22 cellular contexts compared by ENCODE assay signal in the genomic region with DNA sequence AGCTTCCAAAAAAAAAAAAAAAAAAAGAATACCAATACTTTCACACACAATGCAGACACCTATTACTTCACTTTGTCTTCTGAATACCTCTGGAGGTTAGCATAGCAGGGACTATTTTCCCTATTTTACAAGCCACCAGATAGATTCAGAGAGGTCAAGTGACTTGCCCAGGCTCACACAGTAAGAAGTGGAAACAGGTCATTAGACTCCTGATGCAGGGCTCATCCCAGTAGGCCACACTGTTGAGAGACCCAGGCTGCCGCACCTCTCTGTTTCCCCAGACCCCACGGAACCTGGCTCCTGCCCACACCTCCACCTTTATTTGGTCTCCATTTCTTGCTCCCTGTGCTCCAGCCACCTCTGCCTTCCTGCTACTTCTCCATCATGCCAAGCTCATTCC. TPM values are rescaled to one million over a fixed set of nuclear protein-coding genes. Genes with fewer than 3 reads are reported as not detected.
"Had no signal": no experiment of that assay in that cellular context is flagged by ENCODE, and none has a peak within 500 bp of the region (broad histone marks: within the 10 kb centered on the region; RNA-seq: fewer than 3 reads in every experiment).

No MANE protein-coding gene starts in this region.

- H3K9ac ChIP-seq: KMS-11, SK-N-SH had no signal

- DNase-seq: IMR-90, Kasumi-1, MM.1S, NCI-H1092 treated with DMSO at 0.1 percent for 48 hours, NCI-H1436, NCI-H187, NCI-H2029, NCI-H2081 treated with DMSO at 0.1 percent for 48 hours, NCI-H2171, NCI-H226, NCI-H446, NCI-H510A, NCI-H524 treated with DMSO at 0.1 percent for 48 hours, NCI-H69, NCI-H774, SHP77, SK-N-SH had no signal

- H3K9me3 ChIP-seq: SK-N-SH had no signal

- H3K4me2 ChIP-seq: KMS-11, SK-N-SH had no signal

- H3K27ac ChIP-seq: KMS-11, RWPE1 had no signal

RNA-seq across cellular contexts. Expression of a gene that starts 19.4 kb away (rescaled TPM):
- total RNA-seq: HT-29, IMR-90, M059J had no signal
- polyA plus RNA-seq: IMR-90, SK-N-SH had no signal

RNA-seq across cellular contexts. Expression of a gene that starts 40.8 kb away (rescaled TPM):
- total RNA-seq: HT-29, IMR-90, M059J, SK-MEL-5 had no signal
- polyA plus RNA-seq: IMR-90, SK-N-SH had no signal
